In the genomic region with DNA sequence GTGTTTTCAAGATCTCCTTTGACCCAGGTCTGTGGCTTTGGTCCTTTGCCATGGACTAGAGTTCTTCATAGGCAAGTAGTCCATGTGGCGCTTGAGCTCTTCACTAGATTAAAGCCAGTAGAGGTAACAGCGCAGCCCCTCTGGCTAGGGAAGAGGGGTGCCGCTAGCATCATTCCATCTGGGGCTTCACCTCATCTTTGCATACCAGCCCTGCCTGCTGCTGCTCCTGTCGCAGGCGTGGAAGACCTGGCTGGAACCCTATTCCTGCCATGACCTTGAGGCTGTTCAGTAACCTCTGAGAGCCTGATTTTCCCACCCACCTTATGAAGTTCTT, we compare ENCODE assay signal across 8 cellular contexts.
A peak's percentile ranks its signal among the peaks of the same experiment; 100 is the strongest.
DNase-seq lines count a peak whose midpoint lies in the region; ATAC-seq and TF ChIP-seq lines count a peak whose summit lies in the region.

No MANE protein-coding gene starts in this region.

- H2AFZ ChIP-seq in smooth muscle cell (ENCODE audit: low read depth): no peak overlapping the region

- WGBS in smooth muscle cell (ENCODE audit: low lambda C conversion rate): 99% methylated on average over 5 of the region's 5 CpGs

- H3F3A ChIP-seq in smooth muscle cell (ENCODE audit: low read depth): no peaks in the 10 kb centered on the region

- peaks cover 3% of the 10 kb centered on the region for H3K9me3 Mint-ChIP-seq in activated CD4-positive, alpha-beta T cell treated with anti-CD3 and anti-CD28 coated beads, Interleukin-2, amount 10 ng/mL, durations not matched to agents 24 days and 14 days
- H3K9me3 Mint-ChIP-seq in T-cell: no peaks in the 10 kb centered on the region
- no peaks in the 10 kb centered on the region for H3K9me3 Mint-ChIP-seq in effector memory CD8-positive, alpha-beta T cell

- H3K4me2 ChIP-seq in smooth muscle cell: peak overlapping the region; percentile 9

- peaks cover 2% of the 10 kb centered on the region for H3K79me2 ChIP-seq in smooth muscle cell (ENCODE audit: low read depth)

- no peak for DNase-seq in activated CD4-positive, alpha-beta T cell treated with anti-CD3 and anti-CD28 coated beads, Interleukin-2, amount 10 ng/mL, durations not matched to agents 24 days and 14 days
- no peak for DNase-seq in activated CD4-positive, alpha-beta T cell treated with anti-CD3 and anti-CD28 coated beads for 4 hours
- DNase-seq in T-cell: no peak
- no peak for DNase-seq in effector memory CD8-positive, alpha-beta T cell
- no peak for DNase-seq in smooth muscle cell (lab: John Stamatoyannopoulos, UW; ENCODE audit: unreplicated experiment)
- no peak for DNase-seq in stimulated activated CD4-positive, alpha-beta T cell treated with anti-CD3 and anti-CD28 coated beads, Interleukin-2, amount 100 ng/mL, for 48 hours
- no peak for DNase-seq in DMS79 (lab: John Stamatoyannopoulos, UW)

- H3K4me1 Mint-ChIP-seq in activated CD4-positive, alpha-beta T cell treated with anti-CD3 and anti-CD28 coated beads, Interleukin-2, amount 10 ng/mL, durations not matched to agents 24 days and 14 days: peaks cover 62% of the 10 kb centered on the region
- H3K4me1 Mint-ChIP-seq in T-cell: peaks cover 68 to 77% (median 72%) of the 10 kb centered on the region in 3 donors
- H3K4me1 Mint-ChIP-seq in effector memory CD8-positive, alpha-beta T cell (ENCODE audit: low read depth in 2 of 2): peaks cover 50 to 51% of the 10 kb centered on the region in 2 donors

- no peaks in the 10 kb centered on the region for H3K27me3 ChIP-seq in smooth muscle cell (ENCODE audit: low read depth)

- ATAC-seq in T-cell (replicated peaks in 1 of 4) (no peak), GM18511 (IDR thresholded peaks at IDR 0.05; ENCODE audit: unreplicated experiment) (no peak)
- no peak for ATAC-seq in effector memory CD8-positive, alpha-beta T cell (replicated peaks)

- H3K9me3 ChIP-seq in smooth muscle cell (replicated peaks; ENCODE audit: low read depth): no peaks in the 10 kb centered on the region

- H3K36me3 Mint-ChIP-seq in activated CD4-positive, alpha-beta T cell treated with anti-CD3 and anti-CD28 coated beads, Interleukin-2, amount 10 ng/mL, durations not matched to agents 24 days and 14 days (ENCODE audit: low read depth): peaks cover 40% of the 10 kb centered on the region
- H3K36me3 Mint-ChIP-seq in T-cell: peaks cover 12% of the 10 kb centered on the region
- peaks cover 6% of the 10 kb centered on the region for H3K36me3 Mint-ChIP-seq in effector memory CD8-positive, alpha-beta T cell (ENCODE audit: insufficient read depth)

- CTCF ChIA-PET in T-cell (lab: Charles Lee): interaction anchor here in 1 of 2 donors (0.8 kb wide), 1 partner anchor 217 kb away, joined by 4 read pairs; no protein-coding TSS in a partner anchor

- no peaks in the 10 kb centered on the region for H4K20me1 ChIP-seq in smooth muscle cell (ENCODE audit: low read depth)

- H3K4me3 ChIP-seq in smooth muscle cell: no peak overlapping the region

- peak overlapping the region; percentile 94 for H3K27ac Mint-ChIP-seq in activated CD4-positive, alpha-beta T cell treated with anti-CD3 and anti-CD28 coated beads, Interleukin-2, amount 10 ng/mL, durations not matched to agents 24 days and 14 days
- H3K27ac Mint-ChIP-seq in T-cell: peak overlapping the region; percentile 85 to 90
- peak overlapping the region; percentile 88 to 90 for H3K27ac Mint-ChIP-seq in effector memory CD8-positive, alpha-beta T cell

- H3K27me3 Mint-ChIP-seq in activated CD4-positive, alpha-beta T cell treated with anti-CD3 and anti-CD28 coated beads, Interleukin-2, amount 10 ng/mL, durations not matched to agents 24 days and 14 days: no peaks in the 10 kb centered on the region
- H3K27me3 Mint-ChIP-seq in T-cell: no peaks in the 10 kb centered on the region
- H3K27me3 Mint-ChIP-seq in effector memory CD8-positive, alpha-beta T cell: no peaks in the 10 kb centered on the region

- no peaks in the 10 kb centered on the region for H3K36me3 ChIP-seq in smooth muscle cell (ENCODE audit: low read depth)

- POLR2A ChIA-PET in T-cell (lab: Charles Lee): interaction anchor here (0.5 to 1.2 kb wide), 3 partner anchors 11 to 36 kb away, joined by 3 to 5 read pairs (median 3); no protein-coding TSS in a partner anchor

- peak overlapping the region; percentile 38 for H3K27ac ChIP-seq in smooth muscle cell (ENCODE audit: low read depth)

- intact Hi-C loops in activated CD4-positive, alpha-beta T cell treated with anti-CD3 and anti-CD28 coated beads, Interleukin-2, amount 10 ng/mL, durations not matched to agents 24 days and 14 days (cut with micrococcal nuclease): loop anchor here (1.0 kb wide), 1 partner anchor 9 kb away; no protein-coding TSS in a partner anchor

- peak overlapping the region; percentile 47 for H3K4me3 Mint-ChIP-seq in activated CD4-positive, alpha-beta T cell treated with anti-CD3 and anti-CD28 coated beads, Interleukin-2, amount 10 ng/mL, durations not matched to agents 24 days and 14 days
- H3K4me3 Mint-ChIP-seq in T-cell: peak overlapping the region; percentile 51 to 81 (median 68)
- H3K4me3 Mint-ChIP-seq in effector memory CD8-positive, alpha-beta T cell: peak overlapping the region; percentile 75 to 77

- peaks cover 4% of the 10 kb centered on the region for H3K4me1 ChIP-seq in smooth muscle cell (ENCODE audit: low read depth)

- H3K9ac ChIP-seq in smooth muscle cell (ENCODE audit: low read depth): no peak overlapping the region

- no peak for TF ChIP-seq CTCF in smooth muscle cell (IDR thresholded peaks at IDR 0.05; ENCODE audit: borderline replicate concordance, insufficient read depth, poor library complexity, severe bottlenecking)
